In the genomic region with DNA sequence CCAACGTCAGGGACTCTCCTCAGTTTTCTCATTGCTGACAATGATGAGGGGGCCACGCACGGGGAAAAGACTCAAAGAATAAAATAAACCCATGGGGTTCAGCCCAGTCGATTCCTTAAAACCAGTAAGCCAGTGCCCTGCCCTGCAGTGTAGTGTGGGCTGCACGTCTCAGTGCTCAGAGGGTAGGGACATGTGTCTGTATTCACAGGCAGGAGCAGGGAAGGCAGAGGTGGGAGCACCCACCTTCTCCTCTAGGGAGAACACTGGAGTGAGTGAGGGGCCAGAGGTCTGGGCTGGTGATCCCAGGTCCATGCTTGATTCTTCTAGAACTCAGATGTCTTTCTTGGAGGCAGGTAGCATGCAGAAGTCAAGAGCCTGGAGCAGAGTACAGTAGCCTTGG, we compare ENCODE assay signal across 24 cellular contexts.
DNase-seq lines count a peak whose midpoint lies in the region; ATAC-seq, FAIRE-seq and TF ChIP-seq lines count a peak whose summit lies in the region.
"Had no signal": no experiment of that assay in that cellular context is flagged by ENCODE, and none has a peak within 500 bp of the region (broad histone marks: within the 10 kb centered on the region; RNA-seq: fewer than 3 reads in every experiment).

No MANE protein-coding gene starts in this region.

- POLR2A ChIA-PET in HepG2 (lab: Yijun Ruan, JAX), result no interaction called here

- H3K4me1 ChIP-seq in lung (ENCODE audit: control insufficient read depth in 2 of 2, insufficient read depth in 2 of 2, low read length in 2 of 2), result no peaks in the 10 kb centered on the region
- no peaks in the 10 kb centered on the region for H3K4me1 ChIP-seq in vagina
- no peaks in the 10 kb centered on the region for H3K4me1 ChIP-seq in HepG2 (ENCODE audit: insufficient read depth, low read length)
- H3K4me1 ChIP-seq: BE2C had no signal

- H3K27me3 Mint-ChIP-seq in natural killer cell (ENCODE audit: low read depth in 2 of 2), result peaks cover 5 to 6% of the 10 kb centered on the region in 2 donors
- H3K27me3 Mint-ChIP-seq in natural killer cell treated with Interleukin-12 subunit alpha and Interleukin-12 subunit beta and Interleukin-15 and Interleukin-18, amount 100 ng/mL, for 72 hours, result peaks cover 5 to 6% of the 10 kb centered on the region in 2 donors

- H3K79me2 ChIP-seq in HepG2 (ENCODE audit: insufficient read depth, low read length), result no peaks in the 10 kb centered on the region

- 58 to 74% methylated on average over 5 of the region's 5 CpGs for WGBS in lung, 2 donors
- 7% methylated on average over 5 of the region's 5 CpGs for WGBS in HepG2 (ENCODE audit: low lambda C conversion rate)

- no peak for TF ChIP-seq RAD21 in HepG2 (CRISPR knock-in tag; IDR thresholded peaks at IDR 0.05)

- TF ChIP-seq CTCF in natural killer cell (IDR thresholded peaks at IDR 0.05) (no peak), coronary artery (IDR thresholded peaks at IDR 0.05) (no peak), lung (IDR thresholded peaks at IDR 0.05; ENCODE audit: control extremely low read depth, extremely low read depth) (no peak), vagina (IDR thresholded peaks at IDR 0.05) (no peak), HepG2 (CRISPR knock-in tag; IDR thresholded peaks at IDR 0.05) (no peak)

- H3K9me3 ChIP-seq in lung (ENCODE audit: control insufficient read depth in 2 of 2, insufficient read depth in 1 of 2, low read length in 1 of 2) (no peaks in the 10 kb centered on the region), vagina (no peaks in the 10 kb centered on the region), HepG2 (ENCODE audit: low read length) (no peaks in the 10 kb centered on the region)
- H3K9me3 ChIP-seq: BE2C, MG63 had no signal

- no TSS peak for BruUV-seq in HepG2 (replicated peaks; lab: Mats Ljungman, UMichigan)

- H3K27ac Mint-ChIP-seq in natural killer cell, result no peak overlapping the region
- no peak overlapping the region for H3K27ac Mint-ChIP-seq in natural killer cell treated with Interleukin-12 subunit alpha and Interleukin-12 subunit beta and Interleukin-15 and Interleukin-18, amount 100 ng/mL, for 72 hours
- H3K27ac Mint-ChIP-seq: CD8-positive, alpha-beta memory T cell had no signal

- no peaks in the 10 kb centered on the region for H3K27me3 ChIP-seq in lung (ENCODE audit: control insufficient read depth, insufficient read depth)
- H3K27me3 ChIP-seq in vagina, result no peaks in the 10 kb centered on the region
- peaks cover 0 to 5% of the 10 kb centered on the region in 2 experiments; a peak in 2 of 5 replicates for H3K27me3 ChIP-seq in HepG2 (ENCODE audit: control insufficient read depth in 1 of 2, insufficient read depth in 2 of 2, low read length in 2 of 2)
- H3K27me3 ChIP-seq: BE2C, MG63 had no signal

- no peak overlapping the region for H3K4me3 Mint-ChIP-seq in natural killer cell
- H3K4me3 Mint-ChIP-seq in natural killer cell treated with Interleukin-12 subunit alpha and Interleukin-12 subunit beta and Interleukin-15 and Interleukin-18, amount 100 ng/mL, for 72 hours, result no peak overlapping the region
- H3K4me3 Mint-ChIP-seq: CD14-positive monocyte; CD8-positive, alpha-beta memory T cell had no signal

- H2AFZ ChIP-seq in HepG2 (ENCODE audit: low read length), result no peak overlapping the region
- H2AFZ ChIP-seq: GM23248 had no signal

- no peaks in the 10 kb centered on the region for H4K20me1 ChIP-seq in HepG2 (ENCODE audit: insufficient read depth, low read length)

- H3K27ac ChIP-seq in coronary artery (no peak overlapping the region), lung (ENCODE audit: low read depth in 1 of 2, low read length in 1 of 2) (no peak overlapping the region), vagina (no peak overlapping the region), caudate nucleus (ENCODE audit: low read depth, low read length) (no peak overlapping the region), HepG2 (ENCODE audit: extremely low read length, insufficient read depth, low read length) (no peak overlapping the region)
- H3K27ac ChIP-seq: GM23248 had no signal

- H3K4me2 ChIP-seq in HepG2 (ENCODE audit: low read depth, low read length), result no peak overlapping the region

- no peaks in the 10 kb centered on the region for H3K36me3 Mint-ChIP-seq in natural killer cell
- no peaks in the 10 kb centered on the region for H3K36me3 Mint-ChIP-seq in natural killer cell treated with Interleukin-12 subunit alpha and Interleukin-12 subunit beta and Interleukin-15 and Interleukin-18, amount 100 ng/mL, for 72 hours
- H3K36me3 Mint-ChIP-seq: CD14-positive monocyte; CD8-positive, alpha-beta memory T cell had no signal

- TF ChIP-seq POLR2A in vagina (IDR thresholded peaks at IDR 0.05), result no peak
- TF ChIP-seq POLR2A in HepG2 (IDR thresholded peaks at IDR 0.05; ENCODE audit: insufficient read depth in 1 of 2, low read depth in 2 of 2, low read length in 2 of 2), result no peak

- ATAC-seq in natural killer cell (no peak), lung (ENCODE audit: insufficient read depth, low FRiP score) (no peak), HepG2 (no peak), HG03439 (IDR thresholded peaks at IDR 0.05; ENCODE audit: unreplicated experiment) (no peak)
- no peak for ATAC-seq in natural killer cell treated with Interleukin-12 subunit alpha and Interleukin-12 subunit beta and Interleukin-15 and Interleukin-18, amount 100 ng/mL, for 72 hours

- CTCF ChIA-PET in HepG2 (lab: Yijun Ruan, JAX; ENCODE audit: low intra/inter-chr PET ratio, low total read pairs), result no interaction called here

- no peak for FAIRE-seq in HepG2 (lab: Jason Lieb, UNC)
- FAIRE-seq: GM18507, HTR-8/SVneo, RCC 7860 had no signal

- no peak overlapping the region for H3K9ac ChIP-seq in HepG2 (ENCODE audit: insufficient read depth, low read depth, low read length)
- H3K9ac ChIP-seq: GM23248 had no signal

- DNase-seq in natural killer cell, result peak; percentile 7
- no peak for DNase-seq in natural killer cell treated with Interleukin-12 subunit alpha and Interleukin-12 subunit beta and Interleukin-15 and Interleukin-18, amount 100 ng/mL, for 72 hours (ENCODE audit: low spot score)
- peak; percentile 49 for DNase-seq in coronary artery (ENCODE audit: low spot score)
- peak; percentile 4 for DNase-seq in lung (ENCODE audit: low spot score)
- DNase-seq in vagina (ENCODE audit: extremely low spot score in 2 of 2), result peak; percentile 56 to 81
- no peak for DNase-seq in caudate nucleus (lab: John Stamatoyannopoulos, UW)
- no peak for DNase-seq in HepG2 (ENCODE audit: low spot score)
- DNase-seq: BE2C; CD8-positive, alpha-beta memory T cell; GM23248; H7; KBM-7; MG63; NCI-H1105 treated with DMSO at 0.1 percent for 48 hours; NCI-H146; NCI-H1930; NCI-H446; NCI-H524 treated with DMSO at 0.1 percent for 48 hours; NCI-H774 had no signal

- no peak for TF ChIP-seq EP300 in HepG2 (IDR thresholded peaks at IDR 0.05; ENCODE audit: low read depth in 2 of 2, low read length in 2 of 2)
- no peak for TF ChIP-seq EP300 in HepG2 (CRISPR knock-in tag; IDR thresholded peaks at IDR 0.05; ENCODE audit: borderline replicate concordance)

- no peaks in the 10 kb centered on the region for H3K9me3 Mint-ChIP-seq in natural killer cell
- no peaks in the 10 kb centered on the region for H3K9me3 Mint-ChIP-seq in natural killer cell treated with Interleukin-12 subunit alpha and Interleukin-12 subunit beta and Interleukin-15 and Interleukin-18, amount 100 ng/mL, for 72 hours
- H3K9me3 Mint-ChIP-seq: CD14-positive monocyte; CD8-positive, alpha-beta memory T cell had no signal

- H3K4me3 ChIP-seq in coronary artery (no peak overlapping the region), lung (no peak overlapping the region), vagina (no peak overlapping the region), HepG2 (replicated peaks in 1 of 3; ENCODE audit: insufficient read depth in 1 of 3, low read depth in 2 of 3, low read length in 3 of 3) (no peak overlapping the region)
- H3K4me3 ChIP-seq: GM23248, MG63 had no signal

- in situ Hi-C loops in HepG2 (cut with HindIII; ENCODE audit: extremely low pct_ligation_motif_present, low pct_unique_long_range_greater_than_20kb), result no loop called here

- H3K36me3 ChIP-seq in lung (ENCODE audit: control insufficient read depth in 2 of 2, insufficient read depth in 2 of 2, low read length in 2 of 2), result no peaks in the 10 kb centered on the region
- H3K36me3 ChIP-seq in vagina, result no peaks in the 10 kb centered on the region
- H3K36me3 ChIP-seq in HepG2 (replicated peaks in 1 of 2; ENCODE audit: control insufficient read depth in 1 of 2, insufficient read depth in 2 of 2, low read length in 2 of 2), result no peaks in the 10 kb centered on the region
- H3K36me3 ChIP-seq: BE2C, MG63 had no signal

- no peaks in the 10 kb centered on the region for H3K4me1 Mint-ChIP-seq in natural killer cell
- no peaks in the 10 kb centered on the region for H3K4me1 Mint-ChIP-seq in natural killer cell treated with Interleukin-12 subunit alpha and Interleukin-12 subunit beta and Interleukin-15 and Interleukin-18, amount 100 ng/mL, for 72 hours (ENCODE audit: low read depth in 2 of 2)
- H3K4me1 Mint-ChIP-seq: CD14-positive monocyte; CD8-positive, alpha-beta memory T cell had no signal

- intact Hi-C loops in natural killer cell (cut with micrococcal nuclease) (no loop called here), vagina (cut with DNase I) (no loop called here), HepG2 (cut with micrococcal nuclease; ENCODE audit: unreplicated experiment) (no loop called here)

TF ChIP-seq in HepG2, 621 proteins besides CTCF, POLR2A, EP300 and RAD21 (continues in another document):
- TF ChIP-seq ZNF883 (CRISPR knock-in tag; IDR thresholded peaks at IDR 0.05; ENCODE audit: not compliant biosample characterization) (no peak), ZNF784 (CRISPR knock-in tag; IDR thresholded peaks at IDR 0.05; ENCODE audit: borderline replicate concordance) (no peak), ZNF337 (CRISPR knock-in tag; IDR thresholded peaks at IDR 0.05; ENCODE audit: borderline replicate concordance, low read depth) (no peak), ATAD3A (CRISPR knock-in tag; IDR thresholded peaks at IDR 0.05) (no peak), ZNF160 (CRISPR knock-in tag; IDR thresholded peaks at IDR 0.05) (no peak), AHR (CRISPR knock-in tag; IDR thresholded peaks at IDR 0.05) (no peak), ZC3H4 (CRISPR knock-in tag; IDR thresholded peaks at IDR 0.05; ENCODE audit: borderline replicate concordance) (no peak)

Comparison
In these comparisons a context has a peak if more than half of its experiments do, and no peak if none do; other contexts are left out.
1. DNase-seq: peak in natural killer cell (single experiment), coronary artery (single experiment), lung (single experiment) and vagina (2 of 2); none in natural killer cell treated with Interleukin-12 subunit alpha and Interleukin-12 subunit beta and Interleukin-15 and Interleukin-18, amount 100 ng/mL, for 72 hours (single experiment), caudate nucleus (0 of 61) and HepG2 (single experiment).